1 cellular context compared by ENCODE assay signal in genomic region chr11:65431452-65432132, GRCh38.
TF ChIP-seq lines count a peak whose summit lies in the region.

No MANE protein-coding gene starts in this region.

TF ChIP-seq in SK-N-SH, 30 proteins besides CTCF, POLR2A, EP300 and RAD21 (continued from another document):
- TF ChIP-seq MAX (IDR thresholded peaks at IDR 0.05; ENCODE audit: low read depth) (no peak), JUND (IDR thresholded peaks at IDR 0.05) (peak; percentile 5; the same call in 1 of the 2 replicates), RCOR1 (IDR thresholded peaks at IDR 0.05; ENCODE audit: low read length) (no peak)
